In genomic region chr4:658681-659667, GRCh38 we compare ENCODE assay signal across 19 cellular contexts. TPM values are rescaled to one million over a fixed set of nuclear protein-coding genes. Genes with fewer than 3 reads are reported as not detected.
DNase-seq lines count a peak whose midpoint lies in the region; FAIRE-seq and TF ChIP-seq lines count a peak whose summit lies in the region.
"Had no signal": no experiment of that assay in that cellular context is flagged by ENCODE, and none has a peak within 500 bp of the region (broad histone marks: within the 10 kb centered on the region; RNA-seq: fewer than 3 reads in every experiment).

No MANE protein-coding gene starts in this region.

- no peaks in the 10 kb centered on the region for H3K9me3 ChIP-seq in H9 (ENCODE audit: control insufficient read depth, low read depth, low read length)
- no peaks in the 10 kb centered on the region for H3K9me3 ChIP-seq in endothelial cell of umbilical vein (replicated peaks; ENCODE audit: control insufficient read depth, insufficient read depth, low read length)
- no peaks in the 10 kb centered on the region for H3K9me3 ChIP-seq in osteoblast (ENCODE audit: low read depth, low read length)
- H3K9me3 ChIP-seq in WERI-Rb-1 (ENCODE audit: severe bottlenecking): no peaks in the 10 kb centered on the region
- H3K9me3 ChIP-seq in tibial nerve: no peaks in the 10 kb centered on the region
- H3K9me3 ChIP-seq: BE2C had no signal

- no peak overlapping the region for H4K8ac ChIP-seq in H9 (replicated peaks; ENCODE audit: insufficient read length, low read depth, low read length)

- no peak for TF ChIP-seq EP300 in tibial nerve (IDR thresholded peaks at IDR 0.05)

- H4K5ac ChIP-seq in H9 (ENCODE audit: insufficient read length, low read depth, low read length): no peak overlapping the region

- no peak overlapping the region for H3K14ac ChIP-seq in H9 (ENCODE audit: insufficient read depth, low read length)

- H3K4me3 ChIP-seq in endothelial cell of umbilical vein (replicated peaks in 1 of 3; ENCODE audit: insufficient read depth in 1 of 3, low read depth in 1 of 3, low read length in 3 of 3) (no peak overlapping the region), osteoblast (ENCODE audit: insufficient read depth, low read length) (no peak overlapping the region), WERI-Rb-1 (ENCODE audit: low read depth, low read length) (no peak overlapping the region), tibial nerve (no peak overlapping the region)

- no peak overlapping the region for H4K91ac ChIP-seq in H9 (ENCODE audit: insufficient read length, low read depth, low read length)

- no peak overlapping the region for H2BK120ac ChIP-seq in H9 (ENCODE audit: low read depth, low read length, poor library complexity, severe bottlenecking)

- H3K9me3 Mint-ChIP-seq in H9: no peaks in the 10 kb centered on the region; a peak in 1 of 5 replicates
- no peaks in the 10 kb centered on the region for H3K9me3 Mint-ChIP-seq in activated T-helper 2 cell treated with anti-CD3 and anti-CD28 coated beads, Interferon-gamma antibody, Interleukin-2, Interleukin-4, amounts not matched to agents 10 μg/mL and 5 μg/mL and 100 μg/mL, durations not matched to agents 14 hours and 24 hours and 36 hours
- H3K9me3 Mint-ChIP-seq: CD8-positive, alpha-beta T cell had no signal

- BruUV-seq in endothelial cell of umbilical vein (replicated peaks; lab: Mats Ljungman, UMichigan): no TSS peak

- no peaks in the 10 kb centered on the region for H3K27me3 ChIP-seq in H9 (ENCODE audit: insufficient read depth, low read length)
- peaks cover 0 to 2% of the 10 kb centered on the region in 2 experiments for H3K27me3 ChIP-seq in endothelial cell of umbilical vein (ENCODE audit: control insufficient read depth in 2 of 2, insufficient read depth in 2 of 2, low read length in 2 of 2)
- H3K27me3 ChIP-seq in osteoblast (ENCODE audit: insufficient read depth, low read length): peaks cover 10% of the 10 kb centered on the region
- H3K27me3 ChIP-seq in WERI-Rb-1 (ENCODE audit: insufficient read depth, low read depth, severe bottlenecking): no peaks in the 10 kb centered on the region
- H3K27me3 ChIP-seq in tibial nerve: peaks cover 0 to 19% of the 10 kb centered on the region in 2 donors
- H3K27me3 ChIP-seq: BE2C had no signal

- peaks cover 2% of the 10 kb centered on the region for H3K23me2 ChIP-seq in H9 (ENCODE audit: insufficient read length, low read depth, low read length, poor library complexity, severe bottlenecking)

- no peak overlapping the region for H2BK15ac ChIP-seq in H9 (ENCODE audit: low read depth, low read length)

- H3K23ac ChIP-seq in H9 (ENCODE audit: insufficient read length, low read depth, low read length): no peak overlapping the region

- H3K79me1 ChIP-seq in H9 (ENCODE audit: insufficient read depth, low read depth, low read length, poor library complexity, severe bottlenecking): no peaks in the 10 kb centered on the region

- dilution Hi-C loops in endothelial cell of umbilical vein (cut with MboI; ENCODE audit: extremely low pct_ligation_motif_present, low sequenced_read_pairs): no loop called here

- peaks cover 2% of the 10 kb centered on the region; the same call in 1 of the 2 replicates for H3K27me3 Mint-ChIP-seq in H9 (ENCODE audit: low read depth)
- no peaks in the 10 kb centered on the region for H3K27me3 Mint-ChIP-seq in activated T-helper 2 cell treated with anti-CD3 and anti-CD28 coated beads, Interferon-gamma antibody, Interleukin-2, Interleukin-4, amounts not matched to agents 10 μg/mL and 5 μg/mL and 100 μg/mL, durations not matched to agents 14 hours and 24 hours and 36 hours (ENCODE audit: low read depth)

- no peaks in the 10 kb centered on the region for H4K20me1 ChIP-seq in H9 (ENCODE audit: control insufficient read depth, insufficient read depth, insufficient read length)
- H4K20me1 ChIP-seq in endothelial cell of umbilical vein (replicated peaks; ENCODE audit: control insufficient read depth, extremely low read depth, insufficient read depth, low read length): no peaks in the 10 kb centered on the region
- no peaks in the 10 kb centered on the region for H4K20me1 ChIP-seq in osteoblast (ENCODE audit: insufficient read depth, low read length)

- DNase-seq in H9 (peak; percentile 19), HTR-8/SVneo (ENCODE audit: insufficient read length, low spot score) (no peak), endothelial cell of umbilical vein (ENCODE audit: low read depth, low spot score) (no peak), osteoblast (ENCODE audit: insufficient read length, low spot score, missing footprints) (peak; percentile 82), WERI-Rb-1 (no peak), NCI-H2171 treated with DMSO at 0.1 percent for 48 hours (lab: John Stamatoyannopoulos, UW) (no peak), tibial nerve (ENCODE audit: low spot score in 2 of 2) (no peak)
- no peak for DNase-seq in activated T-helper 2 cell treated with anti-CD3 and anti-CD28 coated beads, Interferon-gamma antibody, Interleukin-2, Interleukin-4, amounts not matched to agents 10 μg/mL and 5 μg/mL and 100 μg/mL, durations not matched to agents 14 hours and 24 hours and 36 hours (ENCODE audit: low spot score)
- DNase-seq: BE2C; CD8-positive, alpha-beta T cell; GOT3; Karpas-422; MM.1S; NCI-H1105; NCI-H1694 treated with DMSO at 0.1 percent for 48 hours; NCI-H446; PC-3; SHP77 had no signal

- H2AFZ ChIP-seq in H9 (ENCODE audit: low read length): no peak overlapping the region
- H2AFZ ChIP-seq in endothelial cell of umbilical vein (ENCODE audit: low read depth, low read length): no peak overlapping the region
- H2AFZ ChIP-seq in osteoblast (ENCODE audit: low read length): no peak overlapping the region

- H3K18ac ChIP-seq in H9 (ENCODE audit: insufficient read length, low read depth, low read length): no peak overlapping the region

- H3K36me3 ChIP-seq in endothelial cell of umbilical vein (ENCODE audit: control insufficient read depth in 2 of 2, extremely low read depth in 1 of 2, insufficient read depth in 2 of 2, low read length in 2 of 2): no peaks in the 10 kb centered on the region
- H3K36me3 ChIP-seq in osteoblast (ENCODE audit: insufficient read depth, low read length): no peaks in the 10 kb centered on the region
- peaks cover 29% of the 10 kb centered on the region for H3K36me3 ChIP-seq in WERI-Rb-1
- H3K36me3 ChIP-seq in tibial nerve: no peaks in the 10 kb centered on the region
- H3K36me3 ChIP-seq: BE2C had no signal

- H3K79me2 ChIP-seq in H9 (ENCODE audit: insufficient read depth, low read length) (no peaks in the 10 kb centered on the region), endothelial cell of umbilical vein (ENCODE audit: control insufficient read depth, insufficient read depth, low read length) (no peaks in the 10 kb centered on the region), osteoblast (ENCODE audit: insufficient read depth, low read length) (no peaks in the 10 kb centered on the region)

- CTCF ChIA-PET in endothelial cell of umbilical vein (lab: Charles Lee): no interaction called here

- H2BK5ac ChIP-seq in H9 (ENCODE audit: insufficient read length, low read length): no peak overlapping the region

- H3K4me2 ChIP-seq in H9 (ENCODE audit: insufficient read depth, insufficient read length, low read length) (no peak overlapping the region), endothelial cell of umbilical vein (ENCODE audit: insufficient read depth, low read length) (no peak overlapping the region), osteoblast (ENCODE audit: insufficient read depth, low read length) (no peak overlapping the region)

- no peaks in the 10 kb centered on the region for H3K4me1 Mint-ChIP-seq in H9
- peaks cover 2% of the 10 kb centered on the region for H3K4me1 Mint-ChIP-seq in activated T-helper 2 cell treated with anti-CD3 and anti-CD28 coated beads, Interferon-gamma antibody, Interleukin-2, Interleukin-4, amounts not matched to agents 10 μg/mL and 5 μg/mL and 100 μg/mL, durations not matched to agents 14 hours and 24 hours and 36 hours (ENCODE audit: low read depth)

- H3K4me3 Mint-ChIP-seq in H9: no peak overlapping the region
- no peak overlapping the region for H3K4me3 Mint-ChIP-seq in activated T-helper 2 cell treated with anti-CD3 and anti-CD28 coated beads, Interferon-gamma antibody, Interleukin-2, Interleukin-4, amounts not matched to agents 10 μg/mL and 5 μg/mL and 100 μg/mL, durations not matched to agents 14 hours and 24 hours and 36 hours (ENCODE audit: low read depth)
- H3K4me3 Mint-ChIP-seq: CD8-positive, alpha-beta T cell had no signal

- no peak overlapping the region for H2BK20ac ChIP-seq in H9 (ENCODE audit: low read depth, low read length, poor library complexity, severe bottlenecking)

- no CpG with 5 or more reads among the region's 32 CpGs for WGBS in H9 (ENCODE audit: extremely low coverage, insufficient read length, low lambda C conversion rate)
- 93% methylated on average over 30 to 32 of the region's 32 CpGs for WGBS in tibial nerve, 2 donors

- POLR2A ChIA-PET in endothelial cell of umbilical vein (lab: Charles Lee): no interaction called here

- no peaks in the 10 kb centered on the region for H3K4me1 ChIP-seq in H9 (ENCODE audit: insufficient read depth, low read length)
- no peaks in the 10 kb centered on the region for H3K4me1 ChIP-seq in endothelial cell of umbilical vein (ENCODE audit: control insufficient read depth, extremely low read depth, insufficient read depth, low read length)
- H3K4me1 ChIP-seq in osteoblast (ENCODE audit: insufficient read depth, low read length): no peaks in the 10 kb centered on the region
- H3K4me1 ChIP-seq in tibial nerve: peaks cover 0 to 10% (median 0%) of the 10 kb centered on the region in 4 donors
- H3K4me1 ChIP-seq: BE2C had no signal

- intact Hi-C loops in endothelial cell of umbilical vein (cut with micrococcal nuclease): no loop called here
- intact Hi-C loops in activated T-helper 2 cell treated with anti-CD3 and anti-CD28 coated beads, Interferon-gamma antibody, Interleukin-2, Interleukin-4, amounts not matched to agents 10 μg/mL and 5 μg/mL and 100 μg/mL, durations not matched to agents 14 hours and 24 hours and 36 hours (cut with micrococcal nuclease): no loop called here

- no peak overlapping the region for H2BK12ac ChIP-seq in H9 (ENCODE audit: insufficient read length, low read depth, low read length)

- H3K9me1 ChIP-seq in endothelial cell of umbilical vein (replicated peaks; ENCODE audit: control insufficient read depth, extremely low read depth, insufficient read depth, low read length): no peaks in the 10 kb centered on the region

- TF ChIP-seq POLR2A in endothelial cell of umbilical vein (IDR thresholded peaks at IDR 0.05; ENCODE audit: low read depth, low read length): no peak
- no peak for TF ChIP-seq POLR2A in tibial nerve (IDR thresholded peaks at IDR 0.05)

- no peak overlapping the region for H3K27ac ChIP-seq in H9 (ENCODE audit: insufficient read length, low read depth, low read length)
- H3K27ac ChIP-seq in endothelial cell of umbilical vein (ENCODE audit: insufficient read depth, low read depth, low read length): no peak overlapping the region
- no peak overlapping the region for H3K27ac ChIP-seq in osteoblast (ENCODE audit: low read depth, low read length)
- H3K27ac ChIP-seq in WERI-Rb-1: no peak overlapping the region
- H3K27ac ChIP-seq in tibial nerve: no peak overlapping the region

- H3K9ac ChIP-seq in H9 (ENCODE audit: extremely low read depth, insufficient read length, low read length) (no peak overlapping the region), endothelial cell of umbilical vein (replicated peaks; ENCODE audit: extremely low read depth, insufficient read depth, low read length) (no peak overlapping the region)

- no peak overlapping the region for H2AK5ac ChIP-seq in H9 (ENCODE audit: insufficient read length, low read length)

- peaks cover 0 to 2% (median 0%) of the 10 kb centered on the region in 3 experiments; a peak in 4 of 7 replicates for H3K36me3 Mint-ChIP-seq in H9 (ENCODE audit: insufficient read depth in 1 of 3, low read depth in 3 of 3)
- peaks cover 9% of the 10 kb centered on the region for H3K36me3 Mint-ChIP-seq in activated T-helper 2 cell treated with anti-CD3 and anti-CD28 coated beads, Interferon-gamma antibody, Interleukin-2, Interleukin-4, amounts not matched to agents 10 μg/mL and 5 μg/mL and 100 μg/mL, durations not matched to agents 14 hours and 24 hours and 36 hours (ENCODE audit: low read depth)

- no peak overlapping the region for H3K4ac ChIP-seq in H9 (ENCODE audit: low read depth, low read length)

- peak; percentile 91 for FAIRE-seq in HTR-8/SVneo (lab: Jason Lieb, UNC)
- no peak for FAIRE-seq in endothelial cell of umbilical vein (lab: Jason Lieb, UNC)

- no peak overlapping the region for H3K27ac Mint-ChIP-seq in H9
- H3K27ac Mint-ChIP-seq in activated T-helper 2 cell treated with anti-CD3 and anti-CD28 coated beads, Interferon-gamma antibody, Interleukin-2, Interleukin-4, amounts not matched to agents 10 μg/mL and 5 μg/mL and 100 μg/mL, durations not matched to agents 14 hours and 24 hours and 36 hours: no peak overlapping the region
- H3K27ac Mint-ChIP-seq: CD8-positive, alpha-beta T cell had no signal

- no peak overlapping the region for H3T11ph ChIP-seq in H9 (ENCODE audit: low read length)

- H3K56ac ChIP-seq in H9 (ENCODE audit: insufficient read length, low read depth, low read length): no peak overlapping the region

- TF ChIP-seq CTCF in H9 (conservative IDR thresholded peaks at IDR 0.05): no peak
- no peak for TF ChIP-seq CTCF in endothelial cell of umbilical vein (IDR thresholded peaks at IDR 0.05; ENCODE audit: extremely low read depth in 1 of 2, insufficient read depth in 1 of 2, low read depth in 1 of 2, low read length in 2 of 2)
- no peak for TF ChIP-seq CTCF in osteoblast (IDR thresholded peaks at IDR 0.05; ENCODE audit: extremely low read depth, low read depth, low read length)
- TF ChIP-seq CTCF in WERI-Rb-1 (IDR thresholded peaks at IDR 0.05; ENCODE audit: low read depth, low read length): no peak
- TF ChIP-seq CTCF in tibial nerve (IDR thresholded peaks at IDR 0.05): no peak

RNA-seq across cellular contexts. Expression of gene ATP5ME, which starts 15.1 kb away (rescaled TPM):
- total RNA-seq in H9 (2021): 425 and 433 TPM in 2 replicates
- 303 and 310 TPM in 2 replicates for total RNA-seq in endothelial cell of umbilical vein
- polyA plus RNA-seq in endothelial cell of umbilical vein: 244 and 304 TPM in 2 replicates
- 863 and 945 TPM in 2 replicates for polyA plus RNA-seq in endothelial cell of umbilical vein (2011; cell fraction: cytosol; rRNA removed)
- 171 and 218 TPM in 2 replicates for polyA plus RNA-seq in endothelial cell of umbilical vein (2011; cell fraction: nucleus; rRNA removed)
- 698 and 943 TPM in 2 replicates for polyA plus RNA-seq in endothelial cell of umbilical vein (2012)
- 65.6 and 98.9 TPM in 2 replicates for polyA minus RNA-seq in endothelial cell of umbilical vein
- polyA minus RNA-seq in endothelial cell of umbilical vein (2011; cell fraction: cytosol; rRNA and poly(A)+ RNA removed): 64.9 TPM
- 19.5 and 27.3 TPM in 2 replicates for polyA minus RNA-seq in endothelial cell of umbilical vein (2011; cell fraction: nucleus; rRNA and poly(A)+ RNA removed)
- total RNA-seq in osteoblast: 60.8 and 70.4 TPM in 2 replicates
- 208 and 235 TPM in 2 replicates for total RNA-seq in activated T-helper 2 cell treated with anti-CD3 and anti-CD28 coated beads, Interferon-gamma antibody, Interleukin-2, Interleukin-4, amounts not matched to agents 10 μg/mL and 5 μg/mL and 100 μg/mL, durations not matched to agents 14 hours and 24 hours and 36 hours
- 100 to 1,000 TPM in 3 of 4 donors, 10 to 100 TPM in 1; 50.0 to 219 (median 139) TPM for total RNA-seq in tibial nerve

RNA-seq across cellular contexts. Expression of gene MYL5, which starts 15.4 kb away (rescaled TPM):
- total RNA-seq in H9 (2021): 18.0 and 18.4 TPM in 2 replicates
- 13.4 and 15.5 TPM in 2 replicates for total RNA-seq in endothelial cell of umbilical vein
- 12.3 and 14.2 TPM in 2 replicates for polyA plus RNA-seq in endothelial cell of umbilical vein
- 11.9 and 12.9 TPM in 2 replicates for polyA plus RNA-seq in endothelial cell of umbilical vein (2011; cell fraction: cytosol; rRNA removed)
- polyA plus RNA-seq in endothelial cell of umbilical vein (2011; cell fraction: nucleus; rRNA removed): 41.1 and 49.4 TPM in 2 replicates
- polyA plus RNA-seq in endothelial cell of umbilical vein (2012): 15.6 and 17.5 TPM in 2 replicates
- 2.4 and 5.0 TPM in 2 replicates for polyA minus RNA-seq in endothelial cell of umbilical vein
- polyA minus RNA-seq in endothelial cell of umbilical vein (2011; cell fraction: cytosol; rRNA and poly(A)+ RNA removed): 1.2 TPM
- polyA minus RNA-seq in endothelial cell of umbilical vein (2011; cell fraction: nucleus; rRNA and poly(A)+ RNA removed): 8.1 and 14.1 TPM in 2 replicates
- 17.7 and 22.8 TPM in 2 replicates for total RNA-seq in osteoblast
- 27.7 and 29.8 TPM in 2 replicates for total RNA-seq in activated T-helper 2 cell treated with anti-CD3 and anti-CD28 coated beads, Interferon-gamma antibody, Interleukin-2, Interleukin-4, amounts not matched to agents 10 μg/mL and 5 μg/mL and 100 μg/mL, durations not matched to agents 14 hours and 24 hours and 36 hours
- total RNA-seq in tibial nerve: 10 to 100 TPM in 3 of 4 donors, 1 to 10 TPM in 1; 5.2 to 32.8 (median 12.9) TPM

RNA-seq across cellular contexts. Expression of gene SLC49A3, which starts 30.0 kb away (rescaled TPM):
- total RNA-seq in H9 (2021): 6.8 and 6.9 TPM in 2 replicates
- 5.0 and 11.5 TPM in 2 replicates for total RNA-seq in endothelial cell of umbilical vein
- polyA plus RNA-seq in endothelial cell of umbilical vein: 4.2 and 4.6 TPM in 2 replicates
- 1.2 and 2.0 TPM in 2 replicates for polyA plus RNA-seq in endothelial cell of umbilical vein (2011; cell fraction: cytosol; rRNA removed)
- polyA plus RNA-seq in endothelial cell of umbilical vein (2011; cell fraction: nucleus; rRNA removed): 6.6 and 9.1 TPM in 2 replicates
- 1.3 and 1.5 TPM in 2 replicates for polyA plus RNA-seq in endothelial cell of umbilical vein (2012)
- 1.1 and 2.0 TPM in 2 replicates for polyA minus RNA-seq in endothelial cell of umbilical vein
- not detected for polyA minus RNA-seq in endothelial cell of umbilical vein (2011; cell fraction: cytosol; rRNA and poly(A)+ RNA removed)
- 2.0 and 3.1 TPM in 2 replicates for polyA minus RNA-seq in endothelial cell of umbilical vein (2011; cell fraction: nucleus; rRNA and poly(A)+ RNA removed)
- 11.6 and 13.6 TPM in 2 replicates for total RNA-seq in osteoblast
- total RNA-seq in activated T-helper 2 cell treated with anti-CD3 and anti-CD28 coated beads, Interferon-gamma antibody, Interleukin-2, Interleukin-4, amounts not matched to agents 10 μg/mL and 5 μg/mL and 100 μg/mL, durations not matched to agents 14 hours and 24 hours and 36 hours: 0.50 and 0.74 TPM in 2 replicates
- 10 to 100 TPM in 3 of 4 donors, 1 to 10 TPM in 1; 5.9 to 18.0 (median 14.3) TPM for total RNA-seq in tibial nerve
- total RNA-seq: PC-3 had no signal
- polyA plus RNA-seq: AG04450 had no signal

RNA-seq across cellular contexts. Expression of gene PDE6B, which starts 33.6 kb away (rescaled TPM):
- 10.2 and 10.8 TPM in 2 replicates for total RNA-seq in H9 (2021)
- total RNA-seq in endothelial cell of umbilical vein: 0.85 and 1.8 TPM in 2 replicates
- 0.77 and 0.78 TPM in 2 replicates for polyA plus RNA-seq in endothelial cell of umbilical vein
- polyA plus RNA-seq in endothelial cell of umbilical vein (2011; cell fraction: cytosol; rRNA removed): 0.54 and 0.59 TPM in 2 replicates
- 0.04 and 0.14 TPM in 2 replicates for polyA plus RNA-seq in endothelial cell of umbilical vein (2011; cell fraction: nucleus; rRNA removed)
- 0.80 and 2.4 TPM in 2 replicates for polyA plus RNA-seq in endothelial cell of umbilical vein (2012)
- polyA minus RNA-seq in endothelial cell of umbilical vein: 0.72 and 0.87 TPM in 2 replicates
- not detected for polyA minus RNA-seq in endothelial cell of umbilical vein (2011; cell fraction: cytosol; rRNA and poly(A)+ RNA removed)
- not detected in 2 replicates for polyA minus RNA-seq in endothelial cell of umbilical vein (2011; cell fraction: nucleus; rRNA and poly(A)+ RNA removed)
- not detected in 2 replicates for total RNA-seq in osteoblast
- total RNA-seq in activated T-helper 2 cell treated with anti-CD3 and anti-CD28 coated beads, Interferon-gamma antibody, Interleukin-2, Interleukin-4, amounts not matched to agents 10 μg/mL and 5 μg/mL and 100 μg/mL, durations not matched to agents 14 hours and 24 hours and 36 hours: 10.7 and 13.3 TPM in 2 replicates
- total RNA-seq in tibial nerve: 1 to 10 TPM in 1 of 4 donors, under 1 TPM in 1, not detected in 2; 0.98 to 1.3 TPM
- total RNA-seq: PC-3 had no signal

RNA-seq across cellular contexts. Expression of gene PCGF3, which starts 46.7 kb away (rescaled TPM):
- total RNA-seq in H9 (2021): 42.6 and 43.1 TPM in 2 replicates
- total RNA-seq in endothelial cell of umbilical vein: 69.2 and 70.2 TPM in 2 replicates
- 91.8 and 95.3 TPM in 2 replicates for polyA plus RNA-seq in endothelial cell of umbilical vein
- 53.0 and 64.5 TPM in 2 replicates for polyA plus RNA-seq in endothelial cell of umbilical vein (2011; cell fraction: cytosol; rRNA removed)
- polyA plus RNA-seq in endothelial cell of umbilical vein (2011; cell fraction: nucleus; rRNA removed): 376 and 396 TPM in 2 replicates
- 42.1 and 58.2 TPM in 2 replicates for polyA plus RNA-seq in endothelial cell of umbilical vein (2012)
- polyA minus RNA-seq in endothelial cell of umbilical vein: 80.4 and 109 TPM in 2 replicates
- 18.2 TPM for polyA minus RNA-seq in endothelial cell of umbilical vein (2011; cell fraction: cytosol; rRNA and poly(A)+ RNA removed)
- 85.7 and 100 TPM in 2 replicates for polyA minus RNA-seq in endothelial cell of umbilical vein (2011; cell fraction: nucleus; rRNA and poly(A)+ RNA removed)
- total RNA-seq in osteoblast: 32.7 and 43.1 TPM in 2 replicates
- 35.0 and 39.2 TPM in 2 replicates for total RNA-seq in activated T-helper 2 cell treated with anti-CD3 and anti-CD28 coated beads, Interferon-gamma antibody, Interleukin-2, Interleukin-4, amounts not matched to agents 10 μg/mL and 5 μg/mL and 100 μg/mL, durations not matched to agents 14 hours and 24 hours and 36 hours
- total RNA-seq in tibial nerve: 100 to 1,000 TPM in 2 of 4 donors, 10 to 100 TPM in 2; 54.8 to 123 (median 90.5) TPM

Comparison
In these comparisons a context has a peak if more than half of its experiments do, and no peak if none do; other contexts are left out.
1. DNase-seq: peak in H9 (single experiment) and osteoblast (single experiment); none in HTR-8/SVneo (single experiment), endothelial cell of umbilical vein (single experiment), WERI-Rb-1 (single experiment), activated T-helper 2 cell treated with anti-CD3 and anti-CD28 coated beads, Interferon-gamma antibody, Interleukin-2, Interleukin-4, amounts not matched to agents 10 μg/mL and 5 μg/mL and 100 μg/mL, durations not matched to agents 14 hours and 24 hours and 36 hours (single experiment), NCI-H2171 treated with DMSO at 0.1 percent for 48 hours (single experiment) and tibial nerve (0 of 2).